In the genomic region with DNA sequence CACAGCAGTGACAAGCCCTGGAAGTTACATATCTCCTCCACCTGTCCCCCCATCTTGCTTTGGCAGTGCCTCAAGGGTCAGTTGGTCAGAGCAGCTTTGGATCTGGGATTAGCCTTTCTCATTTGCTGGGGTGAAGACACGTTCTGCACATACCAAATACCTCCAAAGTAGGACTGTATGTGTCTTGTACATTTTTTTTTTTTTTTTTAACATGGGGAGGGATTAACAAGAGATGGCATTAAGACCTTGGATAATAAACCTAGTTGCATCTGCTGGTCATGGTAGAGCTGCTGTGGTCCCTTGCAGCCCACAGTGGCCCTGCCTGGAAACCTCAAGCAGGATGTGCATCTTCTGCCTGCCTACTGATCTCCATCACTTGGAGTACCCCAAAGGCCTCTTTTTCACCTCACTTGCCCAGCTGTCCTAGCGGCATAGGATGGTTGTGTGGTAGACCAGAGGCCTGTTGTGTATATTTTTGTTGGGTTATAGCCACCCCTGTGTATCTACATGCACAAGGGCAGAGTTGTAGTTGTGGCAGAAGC, we compare ENCODE assay signal across 8 cellular contexts. TPM values are rescaled to one million over a fixed set of nuclear protein-coding genes. Genes with fewer than 3 reads are reported as not detected.
DNase-seq lines count a peak whose midpoint lies in the region; ATAC-seq lines count a peak whose summit lies in the region.

No MANE protein-coding gene starts in this region.

- peak overlapping the region in 10 of 11 experiments; percentile 23 to 100 (median 99); a peak in 16 of 22 replicates for H3K27ac ChIP-seq in BLaER1 treated with 17β-estradiol and CSF1 and Interleukin-3, amounts not matched to agents 10 nM and 100 nM

- peaks cover 72 to 85% (median 82%) of the 10 kb centered on the region in 10 experiments for H3K4me1 ChIP-seq in BLaER1 treated with 17β-estradiol and CSF1 and Interleukin-3, amounts not matched to agents 10 nM and 100 nM
- H3K4me1 ChIP-seq in adipocyte (ENCODE audit: control insufficient read depth, insufficient read depth, low read length) (peaks cover 48% of the 10 kb centered on the region), mucosa of stomach (ENCODE audit: control insufficient read depth, insufficient read depth, low read length) (peaks cover 37% of the 10 kb centered on the region)

- H3K4me3 ChIP-seq in BLaER1 treated with 17β-estradiol and CSF1 and Interleukin-3, amounts not matched to agents 10 nM and 100 nM, result peak overlapping the region; percentile 90 to 98 (median 96)
- H3K4me3 ChIP-seq in adipocyte (ENCODE audit: low read length), result peak overlapping the region; percentile 95
- no peak overlapping the region for H3K4me3 ChIP-seq in mucosa of stomach (ENCODE audit: low read length)

- peaks cover 5 to 41% (median 34%) of the 10 kb centered on the region in 3 donors for H3K4me1 Mint-ChIP-seq in IgD-negative memory B cell

- ATAC-seq in HG02885 (IDR thresholded peaks at IDR 0.05; ENCODE audit: poor library complexity, unreplicated experiment) (no peak), GM18517 (IDR thresholded peaks at IDR 0.05; ENCODE audit: unreplicated experiment) (no peak), HG02884 (IDR thresholded peaks at IDR 0.05; ENCODE audit: unreplicated experiment) (no peak)

- H3K9me3 Mint-ChIP-seq in IgD-negative memory B cell, result no peaks in the 10 kb centered on the region

- no peaks in the 10 kb centered on the region for H3K27me3 Mint-ChIP-seq in IgD-negative memory B cell

- peak overlapping the region; percentile 34 to 92 (median 86) for H3K4me3 Mint-ChIP-seq in IgD-negative memory B cell

- H3K36me3 Mint-ChIP-seq in IgD-negative memory B cell, result peaks cover 2% of the 10 kb centered on the region

- peak overlapping the region; percentile 95 to 100 (median 98) for H3K4me2 ChIP-seq in BLaER1 treated with 17β-estradiol and CSF1 and Interleukin-3, amounts not matched to agents 10 nM and 100 nM

- H3K9me3 ChIP-seq in BLaER1 treated with 17β-estradiol and CSF1 and Interleukin-3, amounts not matched to agents 10 nM and 100 nM (replicated peaks in 1 of 11), result no peaks in the 10 kb centered on the region; a peak in 1 of 22 replicates
- H3K9me3 ChIP-seq in adipocyte (ENCODE audit: control insufficient read depth, low read length) (no peaks in the 10 kb centered on the region), mucosa of stomach (ENCODE audit: control insufficient read depth, low read length) (no peaks in the 10 kb centered on the region)

- H3K27me3 ChIP-seq in BLaER1 treated with 17β-estradiol and CSF1 and Interleukin-3, amounts not matched to agents 10 nM and 100 nM, result no peaks in the 10 kb centered on the region
- H3K27me3 ChIP-seq in adipocyte (replicated peaks; ENCODE audit: control insufficient read depth, insufficient read depth, low read length) (no peaks in the 10 kb centered on the region), mucosa of stomach (ENCODE audit: control insufficient read depth, insufficient read depth, low read length) (no peaks in the 10 kb centered on the region)

- peak overlapping the region; percentile 96 to 100 (median 99) for H3K9ac ChIP-seq in BLaER1 treated with 17β-estradiol and CSF1 and Interleukin-3, amounts not matched to agents 10 nM and 100 nM
- H3K9ac ChIP-seq in adipocyte (ENCODE audit: low read length), result peak overlapping the region; percentile 97
- peak overlapping the region; percentile 94 for H3K9ac ChIP-seq in mucosa of stomach (ENCODE audit: low read length)

- DNase-seq in adipocyte (ENCODE audit: low read depth) (no peak), ecto neural progenitor cell (ENCODE audit: low spot score) (no peak)

- H3K27ac Mint-ChIP-seq in IgD-negative memory B cell, result peak overlapping the region in 1 of 3 donors; percentile 23

- H3K36me3 ChIP-seq in BLaER1 treated with 17β-estradiol and CSF1 and Interleukin-3, amounts not matched to agents 10 nM and 100 nM, result peaks cover 64 to 71% (median 70%) of the 10 kb centered on the region in 11 experiments
- H3K36me3 ChIP-seq in adipocyte (ENCODE audit: control insufficient read depth, insufficient read depth, low read length, severe bottlenecking), result peaks cover 61% of the 10 kb centered on the region
- peaks cover 9% of the 10 kb centered on the region for H3K36me3 ChIP-seq in mucosa of stomach (ENCODE audit: control insufficient read depth, insufficient read depth, low read length)

- H4K20me1 ChIP-seq in BLaER1 treated with 17β-estradiol and CSF1 and Interleukin-3, amounts not matched to agents 10 nM and 100 nM, result peaks cover 67 to 71% (median 69%) of the 10 kb centered on the region in 11 experiments

RNA-seq across cellular contexts. Expression of gene RPS19, which starts 2.5 kb away (rescaled TPM):
- polyA plus RNA-seq in IgD-negative memory B cell, result 7,882 TPM

RNA-seq across cellular contexts. Expression of gene CD79A, which starts 14.6 kb away (rescaled TPM):
- polyA plus RNA-seq in IgD-negative memory B cell, result 3,141 TPM

RNA-seq across cellular contexts. Expression of gene DMRTC2, which starts 17.7 kb away (rescaled TPM):
- not detected for polyA plus RNA-seq in IgD-negative memory B cell

RNA-seq across cellular contexts. Expression of gene LYPD4, which starts 18.0 kb away (rescaled TPM):
- not detected for polyA plus RNA-seq in IgD-negative memory B cell

RNA-seq across cellular contexts. Expression of gene ARHGEF1, which starts 20.5 kb away (rescaled TPM):
- polyA plus RNA-seq in IgD-negative memory B cell, result 203 TPM
